18 cellular contexts compared by ENCODE assay signal in genomic region chr2:78615956-78616355, GRCh38.
DNase-seq lines count a peak whose midpoint lies in the region; ATAC-seq, FAIRE-seq and TF ChIP-seq lines count a peak whose summit lies in the region.
"Had no signal": no experiment of that assay in that cellular context is flagged by ENCODE, and none has a peak within 500 bp of the region (broad histone marks: within the 10 kb centered on the region; RNA-seq: fewer than 3 reads in every experiment).

No MANE protein-coding gene starts in this region.

- H3K9me3 Mint-ChIP-seq in WTC11, result no peaks in the 10 kb centered on the region
- no peaks in the 10 kb centered on the region for H3K9me3 Mint-ChIP-seq in type B pancreatic cell

- no peaks in the 10 kb centered on the region for H3K4me1 Mint-ChIP-seq in WTC11
- no peaks in the 10 kb centered on the region for H3K4me1 Mint-ChIP-seq in type B pancreatic cell (ENCODE audit: unreplicated experiment)
- H3K4me1 Mint-ChIP-seq: B cell had no signal

- ATAC-seq in WTC11, result no peak
- ATAC-seq: A549; CD8-positive, alpha-beta T cell; GM12878 had no signal

- POLR2A ChIA-PET in WTC11 (lab: Charles Lee), result no interaction called here

- FAIRE-seq in G401.6 (lab: Jason Lieb, UNC) (peak; percentile 33), frontal cortex (lab: Jason Lieb, UNC) (peak; percentile 78)
- FAIRE-seq: A549, D721Med, GM12878, GM12892, GM18507 had no signal

- H3K27ac Mint-ChIP-seq in WTC11, result no peak overlapping the region
- H3K27ac Mint-ChIP-seq in type B pancreatic cell, result no peak overlapping the region
- H3K27ac Mint-ChIP-seq: B cell; CD4-positive, alpha-beta T cell; CD8-positive, alpha-beta T cell had no signal

- DNase-seq in WTC11 (ENCODE audit: low spot score), result no peak
- DNase-seq in frontal cortex (ENCODE audit: low spot score in 2 of 2), result no peak
- no peak for DNase-seq in activated CD4-positive, CD25-positive, alpha-beta regulatory T cell treated with anti-CD3 and anti-CD28 coated beads, Interleukin-2, amount 50 U/mL, for 72 hours
- no peak for DNase-seq in type B pancreatic cell (ENCODE audit: extremely low spot score, unreplicated experiment)
- DNase-seq: AML-193; Caco-2; Calu3; CD4-positive, alpha-beta T cell; CD8-positive, alpha-beta T cell; DMS79 treated with DMSO at 0.1 percent for 48 hours; GDM1 had no signal

- H3K36me3 Mint-ChIP-seq in WTC11 (no peaks in the 10 kb centered on the region), type B pancreatic cell (no peaks in the 10 kb centered on the region)
- H3K36me3 Mint-ChIP-seq: CD8-positive, alpha-beta T cell had no signal

- TF ChIP-seq CTCF in WTC11 (IDR thresholded peaks at IDR 0.05) (no peak), type B pancreatic cell (conservative IDR thresholded peaks at IDR 0.05) (no peak)

- H3K27me3 Mint-ChIP-seq in WTC11 (ENCODE audit: low read depth) (no peaks in the 10 kb centered on the region), type B pancreatic cell (no peaks in the 10 kb centered on the region)
- H3K27me3 Mint-ChIP-seq: B cell; CD4-positive, alpha-beta T cell had no signal

- H3K4me3 Mint-ChIP-seq in WTC11 (no peak overlapping the region), type B pancreatic cell (no peak overlapping the region)
- H3K4me3 Mint-ChIP-seq: B cell; CD4-positive, alpha-beta T cell; CD8-positive, alpha-beta T cell had no signal

- CTCF ChIA-PET in WTC11 (lab: Charles Lee), result no interaction called here

TF ChIP-seq in WTC11, 78 proteins besides CTCF, POLR2A, EP300 and RAD21:
- TF ChIP-seq E2F1 (CRISPR knock-in tag; IDR thresholded peaks at IDR 0.05), result no peak
- no peak for TF ChIP-seq TEAD1 (CRISPR knock-in tag; IDR thresholded peaks at IDR 0.05)
- peak; percentile 31; the same call in 1 of the 2 replicates for TF ChIP-seq HMGA2 (CRISPR knock-in tag; IDR thresholded peaks at IDR 0.05)
TF ChIP-seq in WTC11: peak in this region for 1.
